ENCODE assay signal across 17 cellular contexts in genomic region chr4:7912826-7913225, GRCh38. TPM values are rescaled to one million over a fixed set of nuclear protein-coding genes. Genes with fewer than 3 reads are reported as not detected.
A peak's percentile ranks its signal among the peaks of the same experiment; 100 is the strongest.
DNase-seq lines count a peak whose midpoint lies in the region; ATAC-seq and TF ChIP-seq lines count a peak whose summit lies in the region.
"Had no signal": no experiment of that assay in that cellular context is flagged by ENCODE, and none has a peak within 500 bp of the region (broad histone marks: within the 10 kb centered on the region; RNA-seq: fewer than 3 reads in every experiment).

No MANE protein-coding gene starts in this region.

- peaks cover 98% of the 10 kb centered on the region for H3K79me2 ChIP-seq in GM23248 (ENCODE audit: insufficient read depth)

- H2AFZ ChIP-seq in GM23248 = no peak overlapping the region

- no peaks in the 10 kb centered on the region for H3K9me2 ChIP-seq in GM23248 (ENCODE audit: insufficient read depth)

- H3K4me3 ChIP-seq in GM23248 (no peak overlapping the region), stomach smooth muscle (ENCODE audit: low read length in 2 of 2) (no peak overlapping the region)
- H3K4me3 ChIP-seq: HAP-1 had no signal

- ATAC-seq in WTC11 = no peak
- no peak for ATAC-seq in HG03460 (IDR thresholded peaks at IDR 0.05; ENCODE audit: unreplicated experiment)
- ATAC-seq in GM21526 (IDR thresholded peaks at IDR 0.05; ENCODE audit: low FRiP score, unreplicated experiment) = no peak
- ATAC-seq: PC-3 had no signal

- TF ChIP-seq CTCF in WTC11 (IDR thresholded peaks at IDR 0.05) (no peak), mesothelial cell of epicardium (IDR thresholded peaks at IDR 0.05; ENCODE audit: unreplicated experiment) (no peak)

- H3K9me3 Mint-ChIP-seq in WTC11 (no peaks in the 10 kb centered on the region), mesothelial cell of epicardium (no peaks in the 10 kb centered on the region)

- 100% methylated on average over 1 of the region's 1 CpG for WGBS in GM23248 (ENCODE audit: low coverage in 1 of 2, low lambda C conversion rate in 2 of 2, missing lambda C conversion rate in 2 of 2), 2 experiments

- H3K4me3 Mint-ChIP-seq in WTC11 (no peak overlapping the region), mesothelial cell of epicardium (no peak overlapping the region)

- no peak overlapping the region for H3K4me2 ChIP-seq in GM23248 (ENCODE audit: unreplicated experiment)

- peaks cover 50% of the 10 kb centered on the region for H3K4me1 ChIP-seq in GM23248 (ENCODE audit: insufficient read depth)
- H3K4me1 ChIP-seq in stomach smooth muscle (ENCODE audit: control insufficient read depth, insufficient read depth, low read length) = peaks cover 52% of the 10 kb centered on the region
- H3K4me1 ChIP-seq: Caco-2 had no signal

- H3K27ac Mint-ChIP-seq in WTC11 (0 out of 2 replicates have a peak overlapping the region, but pooled peaks have one; percentile 9), mesothelial cell of epicardium (peak overlapping the region; percentile 92)

- H3K9me3 ChIP-seq in GM23248 (ENCODE audit: low read depth) = no peaks in the 10 kb centered on the region
- no peaks in the 10 kb centered on the region for H3K9me3 ChIP-seq in stomach smooth muscle (ENCODE audit: control insufficient read depth in 2 of 2, low read length in 2 of 2)
- H3K9me3 ChIP-seq: Caco-2, HAP-1 had no signal

- POLR2A ChIA-PET in WTC11 (lab: Charles Lee) = no interaction called here

- DNase-seq in GM23248 (no peak), WTC11 (ENCODE audit: low spot score) (no peak), mesothelial cell of epicardium (ENCODE audit: low spot score in 2 of 2, unreplicated experiment in 2 of 2) (no peak)
- no peak for DNase-seq in activated CD4-positive, alpha-beta T cell treated with anti-CD3 and anti-CD28 coated beads for 1 hour
- DNase-seq: ACHN, Caco-2, DMS153, NCI-H1417, NCI-H187 treated with DMSO at 0.1 percent for 48 hours, NCI-H510A, NCI-H82, PC-3 had no signal

- peaks cover 57% of the 10 kb centered on the region for H3F3A ChIP-seq in GM23248 (ENCODE audit: insufficient read depth)

- H3K27me3 ChIP-seq in GM23248 (replicated peaks; ENCODE audit: insufficient read depth) = no peaks in the 10 kb centered on the region
- H3K27me3 ChIP-seq in stomach smooth muscle (ENCODE audit: control insufficient read depth in 1 of 2, insufficient read depth in 2 of 2, low read length in 2 of 2) = no peaks in the 10 kb centered on the region

- in situ Hi-C loops in GM23248 (cut with MboI) = no loop called here

- H3K36me3 Mint-ChIP-seq in WTC11 (no peaks in the 10 kb centered on the region), mesothelial cell of epicardium (peaks cover 3% of the 10 kb centered on the region)

- H3K27ac ChIP-seq in GM23248 (peak overlapping the region; percentile 96), stomach smooth muscle (ENCODE audit: low read length) (peak overlapping the region; percentile 96)
- H3K27ac ChIP-seq: HL-60 had no signal

- H3K36me3 ChIP-seq in GM23248 (ENCODE audit: low read depth) (peaks cover 6% of the 10 kb centered on the region; the same call in 1 of the 2 replicates), stomach smooth muscle (ENCODE audit: control insufficient read depth in 2 of 2, insufficient read depth in 2 of 2, low read length in 2 of 2) (peaks cover 0 to 1% of the 10 kb centered on the region in 2 donors)
- H3K36me3 ChIP-seq: HAP-1 had no signal

- H3K4me1 Mint-ChIP-seq in WTC11 = peaks cover 68% of the 10 kb centered on the region
- peaks cover 54% of the 10 kb centered on the region for H3K4me1 Mint-ChIP-seq in mesothelial cell of epicardium

- H3K27me3 Mint-ChIP-seq in WTC11 (ENCODE audit: low read depth) (no peaks in the 10 kb centered on the region), mesothelial cell of epicardium (ENCODE audit: low read depth) (no peaks in the 10 kb centered on the region)

- H4K20me1 ChIP-seq in GM23248 (ENCODE audit: insufficient read depth) = peaks cover 19% of the 10 kb centered on the region

- H3K9ac ChIP-seq in GM23248 (no peak overlapping the region), stomach smooth muscle (ENCODE audit: low read length in 2 of 2) (no peak overlapping the region)

- CTCF ChIA-PET in WTC11 (lab: Charles Lee) = interaction anchor here (1.1 kb wide), 2 partner anchors 109 to 111 kb away, joined by 3 to 4 read pairs; no protein-coding TSS in a partner anchor

TF ChIP-seq in WTC11, 78 proteins besides CTCF, POLR2A, EP300 and RAD21 (continues in another document):
- TF ChIP-seq, protein P1, sequence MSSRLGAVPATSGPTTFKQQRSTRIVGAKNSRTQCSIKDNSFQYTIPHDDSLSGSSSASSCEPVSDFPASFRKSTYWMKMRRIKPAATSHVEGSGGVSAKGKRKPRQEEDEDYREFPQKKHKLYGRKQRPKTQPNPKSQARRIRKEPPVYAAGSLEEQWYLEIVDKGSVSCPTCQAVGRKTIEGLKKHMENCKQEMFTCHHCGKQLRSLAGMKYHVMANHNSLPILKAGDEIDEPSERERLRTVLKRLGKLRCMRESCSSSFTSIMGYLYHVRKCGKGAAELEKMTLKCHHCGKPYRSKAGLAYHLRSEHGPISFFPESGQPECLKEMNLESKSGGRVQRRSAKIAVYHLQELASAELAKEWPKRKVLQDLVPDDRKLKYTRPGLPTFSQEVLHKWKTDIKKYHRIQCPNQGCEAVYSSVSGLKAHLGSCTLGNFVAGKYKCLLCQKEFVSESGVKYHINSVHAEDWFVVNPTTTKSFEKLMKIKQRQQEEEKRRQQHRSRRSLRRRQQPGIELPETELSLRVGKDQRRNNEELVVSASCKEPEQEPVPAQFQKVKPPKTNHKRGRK (CRISPR knock-in tag; IDR thresholded peaks at IDR 0.05; ENCODE audit: borderline replicate concordance) = no peak
- TF ChIP-seq CREM (CRISPR knock-in tag; IDR thresholded peaks at IDR 0.05) (no peak), NFATC4 (CRISPR knock-in tag; IDR thresholded peaks at IDR 0.05) (no peak), ZNF396 (CRISPR knock-in tag; IDR thresholded peaks at IDR 0.05; ENCODE audit: borderline replicate concordance) (no peak), MAX (CRISPR knock-in tag; IDR thresholded peaks at IDR 0.05) (no peak), ZNF263 (CRISPR knock-in tag; IDR thresholded peaks at IDR 0.05; ENCODE audit: low read depth) (no peak), SMAD4 (CRISPR knock-in tag; IDR thresholded peaks at IDR 0.05) (no peak), GRHL2 (CRISPR knock-in tag; IDR thresholded peaks at IDR 0.05; ENCODE audit: insufficient replicate concordance, severe bottlenecking) (no peak), GTF2I (CRISPR knock-in tag; conservative IDR thresholded peaks at IDR 0.05) (no peak)
- TF ChIP-seq, protein P2, sequence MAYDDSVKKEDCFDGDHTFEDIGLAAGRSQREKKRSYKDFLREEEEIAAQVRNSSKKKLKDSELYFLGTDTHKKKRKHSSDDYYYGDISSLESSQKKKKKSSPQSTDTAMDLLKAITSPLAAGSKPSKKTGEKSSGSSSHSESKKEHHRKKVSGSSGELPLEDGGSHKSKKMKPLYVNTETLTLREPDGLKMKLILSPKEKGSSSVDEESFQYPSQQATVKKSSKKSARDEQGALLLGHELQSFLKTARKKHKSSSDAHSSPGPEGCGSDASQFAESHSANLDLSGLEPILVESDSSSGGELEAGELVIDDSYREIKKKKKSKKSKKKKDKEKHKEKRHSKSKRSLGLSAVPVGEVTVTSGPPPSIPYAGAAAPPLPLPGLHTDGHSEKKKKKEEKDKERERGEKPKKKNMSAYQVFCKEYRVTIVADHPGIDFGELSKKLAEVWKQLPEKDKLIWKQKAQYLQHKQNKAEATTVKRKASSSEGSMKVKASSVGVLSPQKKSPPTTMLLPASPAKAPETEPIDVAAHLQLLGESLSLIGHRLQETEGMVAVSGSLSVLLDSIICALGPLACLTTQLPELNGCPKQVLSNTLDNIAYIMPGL (CRISPR knock-in tag; IDR thresholded peaks at IDR 0.05) = no peak
- TF ChIP-seq, protein P3, sequence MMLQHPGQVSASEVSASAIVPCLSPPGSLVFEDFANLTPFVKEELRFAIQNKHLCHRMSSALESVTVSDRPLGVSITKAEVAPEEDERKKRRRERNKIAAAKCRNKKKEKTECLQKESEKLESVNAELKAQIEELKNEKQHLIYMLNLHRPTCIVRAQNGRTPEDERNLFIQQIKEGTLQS (CRISPR knock-in tag; conservative IDR thresholded peaks at IDR 0.05) = no peak
- TF ChIP-seq, protein P4, sequence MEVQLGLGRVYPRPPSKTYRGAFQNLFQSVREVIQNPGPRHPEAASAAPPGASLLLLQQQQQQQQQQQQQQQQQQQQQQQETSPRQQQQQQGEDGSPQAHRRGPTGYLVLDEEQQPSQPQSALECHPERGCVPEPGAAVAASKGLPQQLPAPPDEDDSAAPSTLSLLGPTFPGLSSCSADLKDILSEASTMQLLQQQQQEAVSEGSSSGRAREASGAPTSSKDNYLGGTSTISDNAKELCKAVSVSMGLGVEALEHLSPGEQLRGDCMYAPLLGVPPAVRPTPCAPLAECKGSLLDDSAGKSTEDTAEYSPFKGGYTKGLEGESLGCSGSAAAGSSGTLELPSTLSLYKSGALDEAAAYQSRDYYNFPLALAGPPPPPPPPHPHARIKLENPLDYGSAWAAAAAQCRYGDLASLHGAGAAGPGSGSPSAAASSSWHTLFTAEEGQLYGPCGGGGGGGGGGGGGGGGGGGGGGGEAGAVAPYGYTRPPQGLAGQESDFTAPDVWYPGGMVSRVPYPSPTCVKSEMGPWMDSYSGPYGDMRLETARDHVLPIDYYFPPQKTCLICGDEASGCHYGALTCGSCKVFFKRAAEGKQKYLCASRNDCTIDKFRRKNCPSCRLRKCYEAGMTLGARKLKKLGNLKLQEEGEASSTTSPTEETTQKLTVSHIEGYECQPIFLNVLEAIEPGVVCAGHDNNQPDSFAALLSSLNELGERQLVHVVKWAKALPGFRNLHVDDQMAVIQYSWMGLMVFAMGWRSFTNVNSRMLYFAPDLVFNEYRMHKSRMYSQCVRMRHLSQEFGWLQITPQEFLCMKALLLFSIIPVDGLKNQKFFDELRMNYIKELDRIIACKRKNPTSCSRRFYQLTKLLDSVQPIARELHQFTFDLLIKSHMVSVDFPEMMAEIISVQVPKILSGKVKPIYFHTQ (CRISPR knock-in tag; IDR thresholded peaks at IDR 0.05) = no peak

RNA-seq across cellular contexts. Expression of gene AFAP1, which starts 26.8 kb away (rescaled TPM):
- 103 and 152 TPM in 2 replicates for total RNA-seq in GM23248 (2014; rRNA removed; shearing (Covaris generic))
- 52.0 and 54.4 TPM in 2 replicates for polyA plus RNA-seq in GM23248 (2016; fragmentation: Nextera tagmentation; extraction: Ambion mirVana)
- total RNA-seq in WTC11 (2021) (17.6 to 23.6 TPM (median 18.0 TPM) in 3 replicates), mesothelial cell of epicardium (75.4 to 82.4 TPM (median 79.1 TPM) in 3 replicates)
